Comparison of ENCODE assay signal across 2 cellular contexts in genomic region chr4:72753414-72753813, GRCh38.
DNase-seq lines count a peak whose midpoint lies in the region; TF ChIP-seq lines count a peak whose summit lies in the region.
"Not testable (repeated sequence)": the region's sequence is repeated elsewhere in the genome, so short reads cannot be mapped to it uniquely, and the experiment has no call there.

No MANE protein-coding gene starts in this region.

- H3K4me3 ChIP-seq in HEK293 (ENCODE audit: low read depth, low read length): not testable (repeated sequence)

- TF ChIP-seq CTCF in HEK293 (tag by site-specific recombination; IDR thresholded peaks at IDR 0.05): not testable (repeated sequence)

- not testable (repeated sequence) for H3K9me3 ChIP-seq in HEK293 (ENCODE audit: control insufficient read depth, insufficient read depth, low read depth, low read length)

- H3K36me3 ChIP-seq in HEK293 (ENCODE audit: control insufficient read depth in 2 of 2, insufficient read depth in 1 of 2, low read length in 2 of 2): not testable (repeated sequence)

- not testable (repeated sequence) for H3K27ac ChIP-seq in HEK293 (ENCODE audit: extremely low read depth, low read depth, low read length)

- POLR2A ChIA-PET in HEK293 (lab: Yijun Ruan, JAX): not testable (repeated sequence)

- DNase-seq in amniotic epithelial cell (ENCODE audit: low read depth): peak; percentile 3

- not testable (repeated sequence) for H3K4me1 ChIP-seq in HEK293 (ENCODE audit: control insufficient read depth, insufficient read depth, low read length)

- CTCF ChIA-PET in HEK293 (lab: Yijun Ruan, JAX): not testable (repeated sequence)

TF ChIP-seq in HEK293, 187 proteins besides CTCF, POLR2A, EP300 and RAD21:
- TF ChIP-seq ZNF529 (tag by site-specific recombination; IDR thresholded peaks at IDR 0.05; ENCODE audit: insufficient replicate concordance): peak; percentile 54
- peak; percentile 80 for TF ChIP-seq SETDB1 (IDR thresholded peaks at IDR 0.05; ENCODE audit: insufficient read length, low read length)
